ENCODE assay signal across 1 cellular context in genomic region chr7:112226701-112227276, GRCh38.
TF ChIP-seq lines count a peak whose summit lies in the region.

No MANE protein-coding gene starts in this region.

TF ChIP-seq in WTC11, 78 proteins besides CTCF, POLR2A, EP300 and RAD21 (continued from another document):
- no peak for TF ChIP-seq USF1 (CRISPR knock-in tag; IDR thresholded peaks at IDR 0.05)
- no peak for TF ChIP-seq ARID4B (CRISPR knock-in tag; IDR thresholded peaks at IDR 0.05; ENCODE audit: borderline replicate concordance)
- TF ChIP-seq ZBTB43 (CRISPR knock-in tag; IDR thresholded peaks at IDR 0.05) = no peak
- no peak for TF ChIP-seq GABPB1 (CRISPR knock-in tag; IDR thresholded peaks at IDR 0.05)
- TF ChIP-seq ZNF263 (CRISPR knock-in tag; IDR thresholded peaks at IDR 0.05; ENCODE audit: low read depth) = no peak
- no peak for TF ChIP-seq CBFB (CRISPR knock-in tag; IDR thresholded peaks at IDR 0.05; ENCODE audit: low read depth)
- no peak for TF ChIP-seq OVOL2 (CRISPR knock-in tag; IDR thresholded peaks at IDR 0.05; ENCODE audit: borderline replicate concordance)
- TF ChIP-seq ETV6 (CRISPR knock-in tag; IDR thresholded peaks at IDR 0.05) = no peak
- no peak for TF ChIP-seq ZNF532 (CRISPR knock-in tag; IDR thresholded peaks at IDR 0.05; ENCODE audit: borderline replicate concordance)
